ENCODE assay signal across 8 cellular contexts in the genomic region with DNA sequence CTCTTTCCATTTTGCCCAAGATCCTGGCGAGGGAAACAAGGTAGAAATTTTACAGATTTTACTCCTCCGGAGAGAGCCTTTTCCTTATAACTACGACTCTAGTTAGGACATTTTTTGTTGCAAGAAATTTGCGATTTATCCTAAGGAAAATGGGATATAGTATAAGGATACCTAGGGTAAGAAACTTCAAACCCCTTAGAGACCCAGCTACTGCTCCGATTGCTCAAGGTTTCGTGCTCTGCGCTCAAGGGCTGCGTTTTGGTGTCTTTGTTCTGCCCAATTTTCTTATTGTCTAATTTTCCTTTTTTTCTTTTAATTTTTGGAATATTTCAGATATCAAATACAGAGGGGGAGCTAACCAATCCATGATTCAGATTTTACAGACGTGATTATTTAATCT. TPM values are rescaled to one million over a fixed set of nuclear protein-coding genes. Genes with fewer than 3 reads are reported as not detected.
DNase-seq lines count a peak whose midpoint lies in the region; ATAC-seq and TF ChIP-seq lines count a peak whose summit lies in the region.

No MANE protein-coding gene starts in this region.

- WGBS in mesenchymal stem cell, result 25% methylated on average over 1 of the region's 9 CpGs
- WGBS in aorta, 2 donors, result 12 to 17% methylated on average over 9 of the region's 9 CpGs

- H2AK5ac ChIP-seq in mesenchymal stem cell (ENCODE audit: low read length, severe bottlenecking), result no peak overlapping the region

- H3K36me3 ChIP-seq in right atrium auricular region (no peaks in the 10 kb centered on the region), ascending aorta (no peaks in the 10 kb centered on the region), mesenchymal stem cell (ENCODE audit: control insufficient read depth in 1 of 2, insufficient read depth in 2 of 2, low read depth in 1 of 2, low read length in 2 of 2) (peaks cover 0 to 9% of the 10 kb centered on the region in 2 experiments), aorta (ENCODE audit: control insufficient read depth in 1 of 2, insufficient read depth in 2 of 2, low read length in 1 of 2) (peaks cover 0 to 2% of the 10 kb centered on the region in 2 donors)

- H2BK5ac ChIP-seq in mesenchymal stem cell (ENCODE audit: low read depth, low read length, poor library complexity, severe bottlenecking), result no peak overlapping the region

- H4K91ac ChIP-seq in mesenchymal stem cell (ENCODE audit: low read length), result no peak overlapping the region

- no peak overlapping the region for H3K18ac ChIP-seq in mesenchymal stem cell (ENCODE audit: low read depth in 1 of 2, low read length in 2 of 2)

- H3K4me3 ChIP-seq in right atrium auricular region (peak overlapping the region; percentile 83), ascending aorta (peak overlapping the region; percentile 84 to 96), mesenchymal stem cell (ENCODE audit: insufficient read depth in 1 of 2, low read depth in 1 of 2, low read length in 2 of 2) (peak overlapping the region in 1 of 2 experiments; percentile 84), aorta (ENCODE audit: low read length in 2 of 2) (peak overlapping the region; percentile 55 to 74)

- H3K27me3 ChIP-seq in right atrium auricular region (no peaks in the 10 kb centered on the region), ascending aorta (no peaks in the 10 kb centered on the region), mesenchymal stem cell (ENCODE audit: control insufficient read depth in 1 of 2, insufficient read depth in 1 of 2, low read length in 2 of 2) (no peaks in the 10 kb centered on the region), aorta (ENCODE audit: control insufficient read depth in 1 of 2, insufficient read depth in 2 of 2, low read length in 1 of 2) (no peaks in the 10 kb centered on the region)

- peaks cover 0 to 23% of the 10 kb centered on the region in 2 donors for H3K4me1 ChIP-seq in right atrium auricular region
- peaks cover 0 to 15% of the 10 kb centered on the region in 2 donors for H3K4me1 ChIP-seq in ascending aorta
- H3K4me1 ChIP-seq in mesenchymal stem cell (ENCODE audit: control insufficient read depth, insufficient read depth, low read depth, low read length), result peaks cover 5% of the 10 kb centered on the region
- no peaks in the 10 kb centered on the region for H3K4me1 ChIP-seq in aorta (ENCODE audit: control insufficient read depth in 1 of 2, insufficient read depth in 2 of 2, low read length in 2 of 2)

- ATAC-seq in left cardiac atrium, result no peak
- ATAC-seq in aorta (ENCODE audit: low FRiP score), result no peak
- no peak for ATAC-seq in HG02642 (IDR thresholded peaks at IDR 0.05; ENCODE audit: poor library complexity, unreplicated experiment)

- H2AFZ ChIP-seq in mesenchymal stem cell (ENCODE audit: low read depth, low read length), result no peak overlapping the region

- H2BK12ac ChIP-seq in mesenchymal stem cell (ENCODE audit: low read length in 2 of 2), result no peak overlapping the region

- H2BK120ac ChIP-seq in mesenchymal stem cell (ENCODE audit: low read depth, low read length), result no peak overlapping the region

- no peak overlapping the region for H3K14ac ChIP-seq in mesenchymal stem cell (ENCODE audit: low read length in 2 of 2)

- H2BK15ac ChIP-seq in mesenchymal stem cell (ENCODE audit: low read depth, poor library complexity, severe bottlenecking), result no peak overlapping the region

- H3K4ac ChIP-seq in mesenchymal stem cell (ENCODE audit: low read depth in 1 of 2, low read length in 2 of 2), result no peak overlapping the region

- no peak for TF ChIP-seq CTCF in right atrium auricular region (IDR thresholded peaks at IDR 0.05)
- no peak for TF ChIP-seq CTCF in ascending aorta (IDR thresholded peaks at IDR 0.05)

- no peak overlapping the region for H4K8ac ChIP-seq in mesenchymal stem cell (ENCODE audit: low read length)

- peak overlapping the region; percentile 73 for H3K4me2 ChIP-seq in mesenchymal stem cell (ENCODE audit: low read length, poor library complexity, severe bottlenecking)

- H3K23ac ChIP-seq in mesenchymal stem cell (ENCODE audit: low read length in 2 of 2), result no peak overlapping the region

- peak overlapping the region; percentile 81 for H3K9ac ChIP-seq in mesenchymal stem cell (ENCODE audit: low read length)

- DNase-seq in right atrium auricular region (ENCODE audit: low spot score) (no peak), left cardiac atrium (no peak), ascending aorta (ENCODE audit: low spot score in 2 of 2) (no peak), mesenchymal stem cell (no peak), aorta (no peak), EL (no peak), Ammon's horn (ENCODE audit: low spot score) (no peak)

- peaks cover 0 to 4% of the 10 kb centered on the region in 2 donors for H3K9me3 ChIP-seq in right atrium auricular region
- H3K9me3 ChIP-seq in ascending aorta, result no peaks in the 10 kb centered on the region
- H3K9me3 ChIP-seq in mesenchymal stem cell (ENCODE audit: control insufficient read depth, low read length), result no peaks in the 10 kb centered on the region
- H3K9me3 ChIP-seq in aorta (ENCODE audit: control insufficient read depth, low read length), result no peaks in the 10 kb centered on the region

- intact Hi-C loops in left cardiac atrium (cut with DNase I), result no loop called here
- intact Hi-C loops in ascending aorta (cut with DNase I), result loop anchor here (5.0 kb wide), 3 partner anchors 148 to 917 kb away; a partner anchor contains a TSS
- intact Hi-C loops in aorta (cut with DNase I), result loop anchor here (5.0 to 10.0 kb wide), 3 partner anchors 90 to 293 kb away; a partner anchor contains a TSS

- H3K79me1 ChIP-seq in mesenchymal stem cell (replicated peaks; ENCODE audit: low read length, poor library complexity, severe bottlenecking), result peaks cover 12% of the 10 kb centered on the region

- H3K27ac ChIP-seq in right atrium auricular region, result peak overlapping the region; percentile 95 to 100
- H3K27ac ChIP-seq in ascending aorta, result peak overlapping the region; percentile 95 to 100
- no peak overlapping the region for H3K27ac ChIP-seq in mesenchymal stem cell (ENCODE audit: low read length, poor library complexity, severe bottlenecking)
- no peak overlapping the region for H3K27ac ChIP-seq in aorta (ENCODE audit: low read depth in 1 of 2, low read length in 2 of 2)

RNA-seq across cellular contexts. Expression of a gene that starts 1.5 kb away (rescaled TPM):
- 100 to 1,000 TPM in 1 of 2 donors, 10 to 100 TPM in 1; 63.6 to 111 TPM for total RNA-seq in right atrium auricular region
- 10 to 100 TPM; 68.2 to 74.4 TPM for total RNA-seq in left cardiac atrium
- total RNA-seq in ascending aorta, result 70.7 TPM
- polyA plus RNA-seq in mesenchymal stem cell (2013, experiment 1 of 2), result 144 TPM
- 137 TPM for polyA plus RNA-seq in mesenchymal stem cell (2013, experiment 2 of 2)
- 100 to 1,000 TPM; 105 to 118 TPM for total RNA-seq in aorta
- polyA plus RNA-seq in aorta, result 10 to 100 TPM; 30.1 to 40.3 TPM

RNA-seq across cellular contexts. Expression of a gene that starts 1.7 kb away (rescaled TPM):
- 10 to 100 TPM; 26.1 to 37.3 TPM for total RNA-seq in right atrium auricular region
- total RNA-seq in left cardiac atrium, result 10 to 100 TPM; 32.1 to 33.2 TPM
- 0.64 TPM for total RNA-seq in ascending aorta
- 19.3 TPM for polyA plus RNA-seq in mesenchymal stem cell (2013, experiment 1 of 2)
- 20.5 TPM for polyA plus RNA-seq in mesenchymal stem cell (2013, experiment 2 of 2)
- 10 to 100 TPM; 15.8 to 18.1 TPM for total RNA-seq in aorta
- 10 to 100 TPM; 22.9 to 47.2 TPM for polyA plus RNA-seq in aorta

Comparison
In these comparisons a context has a peak if more than half of its experiments do, and no peak if none do; other contexts are left out.
1. H3K27ac ChIP-seq: peak in right atrium auricular region (2 of 2) and ascending aorta (2 of 2); none in mesenchymal stem cell (single experiment) and aorta (0 of 2).
2. RNA of a gene that starts 1.7 kb away (total RNA-seq): 26.1 to 37.3 TPM in right atrium auricular region, 32.1 to 33.2 TPM in left cardiac atrium and 15.8 to 18.1 TPM in aorta; 0.64 TPM in ascending aorta (single experiment); every median in the first group is over 10 times any median in the second.
3. intact Hi-C loops: an anchor here in ascending aorta (5.0 kb wide) and aorta (5.0 to 10.0 kb wide); none called in left cardiac atrium.